In genomic region chrX:72245461-72246089, GRCh38 we compare ENCODE assay signal across 8 cellular contexts. TPM values are rescaled to one million over a fixed set of nuclear protein-coding genes. Genes with fewer than 3 reads are reported as not detected.
DNase-seq lines count a peak whose midpoint lies in the region; ATAC-seq, FAIRE-seq and TF ChIP-seq lines count a peak whose summit lies in the region.

No MANE protein-coding gene starts in this region.

- ATAC-seq in pancreas (peak; percentile 66 to 92 (median 86)), HG03439 (IDR thresholded peaks at IDR 0.05; ENCODE audit: unreplicated experiment) (no peak), HG03039 (IDR thresholded peaks at IDR 0.05; ENCODE audit: unreplicated experiment) (no peak)

- H3K4me1 ChIP-seq in pancreas = peaks cover 0 to 4% (median 0%) of the 10 kb centered on the region in 3 donors

- no peak for FAIRE-seq in pancreas (lab: Jason Lieb, UNC)

- no peaks in the 10 kb centered on the region for H3K36me3 ChIP-seq in pancreas

- no peak overlapping the region for H3K27ac ChIP-seq in pancreas

- H3K4me3 ChIP-seq in HFF-Myc (replicated peaks; ENCODE audit: low read depth, low read length) (no peak overlapping the region), fibroblast of the aortic adventitia (ENCODE audit: low read depth, low read length) (no peak overlapping the region), pancreas (no peak overlapping the region)

- WGBS in pancreas, 2 donors = 96 to 97% methylated on average over 3 of the region's 3 CpGs

- DNase-seq in DMS53 (lab: John Stamatoyannopoulos, UW) = peak; percentile 80
- peak; percentile 32 for DNase-seq in HFF-Myc (ENCODE audit: extremely low read depth, low read depth)
- peak; percentile 9 for DNase-seq in NCI-H774 (lab: John Stamatoyannopoulos, UW)
- peak; percentile 10 for DNase-seq in activated T-helper 1 cell treated with Interleukin-2 at 50 U/mL for 16 hours (ENCODE audit: low read depth)
- peak; percentile 67 for DNase-seq in fibroblast of the aortic adventitia (ENCODE audit: low read depth)
- peak in 5 of 6 donors; percentile 27 to 83 (median 67) for DNase-seq in pancreas

- TF ChIP-seq CTCF in HFF-Myc (IDR thresholded peaks at IDR 0.05; ENCODE audit: low read depth, low read length, missing control alignments) = peak; percentile 65
- peak; percentile 85 for TF ChIP-seq CTCF in fibroblast of the aortic adventitia (IDR thresholded peaks at IDR 0.05; ENCODE audit: insufficient read depth, low read length)
- TF ChIP-seq CTCF in pancreas (IDR thresholded peaks at IDR 0.05) = peak; percentile 59 to 79 (median 62)

- no peaks in the 10 kb centered on the region for H3K27me3 ChIP-seq in pancreas

- H3K9me3 ChIP-seq in pancreas = no peaks in the 10 kb centered on the region

- intact Hi-C loops in pancreas (cut with DNase I) = loop anchor here in 1 of 3 donors (10.0 kb wide), 1 partner anchor 299 kb away; no protein-coding TSS in a partner anchor

RNA-seq across cellular contexts. Expression of gene ERCC6L, which starts 6.7 kb away (rescaled TPM):
- total RNA-seq in fibroblast of the aortic adventitia (ENCODE audit: low replicate concordance) (9.9 TPM in 1 of 2 replicates, not detected in the other), pancreas (under 1 TPM in 4 of 6 donors, not detected in 2; 0.06 to 0.13 (median 0.11) TPM)
- under 1 TPM in 1 of 2 donors, not detected in 1; 0.04 TPM for polyA plus RNA-seq in pancreas

RNA-seq across cellular contexts. Expression of gene RPS4X, which starts 31.5 kb away (rescaled TPM):
- total RNA-seq in fibroblast of the aortic adventitia (ENCODE audit: low replicate concordance) = 428 and 1,519 TPM in 2 replicates
- total RNA-seq in pancreas = 1,000 to 10,000 TPM in 3 of 6 donors, 100 to 1,000 TPM in 3; 559 to 1,221 (median 1,037) TPM
- 100 to 1,000 TPM; 592 to 955 TPM for polyA plus RNA-seq in pancreas

Comparison
In these comparisons a context has a peak if more than half of its experiments do, and no peak if none do; other contexts are left out.
1. DNase-seq: peak in every context shown above with its lines; median percentile 80 in DMS53; 67 in fibroblast of the aortic adventitia; 67 in pancreas; 32 in HFF-Myc; 10 in activated T-helper 1 cell treated with Interleukin-2 at 50 U/mL for 16 hours; 9 in NCI-H774.
2. ATAC-seq: peak in pancreas (4 of 4); none in HG03439 (single experiment) and HG03039 (single experiment).
3. Peak in every context shown above with its lines, with median percentiles within 50 percentile points of each other: CTCF ChIP-seq.